ENCODE assay signal across 23 cellular contexts in genomic region chr20:25355866-25356265, GRCh38. TPM values are rescaled to one million over a fixed set of nuclear protein-coding genes. Genes with fewer than 3 reads are reported as not detected.
DNase-seq lines count a peak whose midpoint lies in the region; ATAC-seq, FAIRE-seq and TF ChIP-seq lines count a peak whose summit lies in the region.
"Had no signal": no experiment of that assay in that cellular context is flagged by ENCODE, and none has a peak within 500 bp of the region (broad histone marks: within the 10 kb centered on the region; RNA-seq: fewer than 3 reads in every experiment).

No MANE protein-coding gene starts in this region.

- H3K27ac ChIP-seq in angular gyrus (ENCODE audit: low read depth, low read length): peak overlapping the region; percentile 79
- H3K27ac ChIP-seq: SJCRH30 had no signal

- peaks cover 24% of the 10 kb centered on the region for H3K4me1 Mint-ChIP-seq in CD14-positive monocyte
- peaks cover 41% of the 10 kb centered on the region for H3K4me1 Mint-ChIP-seq in glutamatergic neuron (ENCODE audit: low read depth, unreplicated experiment)
- H3K4me1 Mint-ChIP-seq in stimulated activated memory B cell treated with anti-CD40 and anti-IgM and Interleukin-4, amounts not matched to agents 10 μg/mL and 1 μg/mL and 100 μg/mL, for 72 hours: peaks cover 45% of the 10 kb centered on the region

- TF ChIP-seq CTCF in CD14-positive monocyte (IDR thresholded peaks at IDR 0.05) (no peak), glutamatergic neuron (IDR thresholded peaks at IDR 0.05; ENCODE audit: partially characterized antibody, unreplicated experiment) (no peak)

- ATAC-seq in stimulated activated memory B cell treated with anti-CD40 and anti-IgM and Interleukin-4, amounts not matched to agents 10 μg/mL and 1 μg/mL and 100 μg/mL, for 72 hours: no peak
- ATAC-seq in GM21526 (IDR thresholded peaks at IDR 0.05; ENCODE audit: low FRiP score, unreplicated experiment): no peak

- H3K4me3 Mint-ChIP-seq in CD14-positive monocyte: no peak overlapping the region
- peak overlapping the region; percentile 59 for H3K4me3 Mint-ChIP-seq in glutamatergic neuron (ENCODE audit: unreplicated experiment)
- H3K4me3 Mint-ChIP-seq in stimulated activated memory B cell treated with anti-CD40 and anti-IgM and Interleukin-4, amounts not matched to agents 10 μg/mL and 1 μg/mL and 100 μg/mL, for 72 hours: no peak overlapping the region
- H3K4me3 Mint-ChIP-seq: activated naive CD8-positive, alpha-beta T cell; activated T-cell treated with anti-CD3 and anti-CD28 coated beads, Interleukin-2, amount 50 U/mL, for 24 hours; CD4-positive, alpha-beta memory T cell; endodermal cell had no signal

- H3K36me3 Mint-ChIP-seq in CD14-positive monocyte (peaks cover 4 to 5% of the 10 kb centered on the region in 2 donors), glutamatergic neuron (ENCODE audit: unreplicated experiment) (no peaks in the 10 kb centered on the region)
- no peaks in the 10 kb centered on the region for H3K36me3 Mint-ChIP-seq in stimulated activated memory B cell treated with anti-CD40 and anti-IgM and Interleukin-4, amounts not matched to agents 10 μg/mL and 1 μg/mL and 100 μg/mL, for 72 hours

- H3K27me3 Mint-ChIP-seq in CD14-positive monocyte (ENCODE audit: low read depth in 3 of 3) (no peaks in the 10 kb centered on the region), glutamatergic neuron (ENCODE audit: unreplicated experiment) (peaks cover 13% of the 10 kb centered on the region)
- H3K27me3 Mint-ChIP-seq in stimulated activated memory B cell treated with anti-CD40 and anti-IgM and Interleukin-4, amounts not matched to agents 10 μg/mL and 1 μg/mL and 100 μg/mL, for 72 hours: no peaks in the 10 kb centered on the region
- H3K27me3 Mint-ChIP-seq: activated naive CD8-positive, alpha-beta T cell; activated T-cell treated with anti-CD3 and anti-CD28 coated beads, Interleukin-2, amount 50 U/mL, for 24 hours; CD4-positive, alpha-beta memory T cell had no signal

- FAIRE-seq in GM19239 (lab: Jason Lieb, UNC): no peak
- FAIRE-seq: A549, GM18507, kidney had no signal

- intact Hi-C loops in CD14-positive monocyte (cut with micrococcal nuclease): no loop called here

- DNase-seq in CD14-positive monocyte (ENCODE audit: low spot score): no peak
- no peak for DNase-seq in glutamatergic neuron
- no peak for DNase-seq in DMS153 (lab: John Stamatoyannopoulos, UW)
- no peak for DNase-seq in GM19239 (ENCODE audit: insufficient read length, low spot score)
- DNase-seq in NCI-H1105 treated with DMSO at 0.1 percent for 48 hours (lab: John Stamatoyannopoulos, UW): no peak
- DNase-seq: activated effector memory CD4-positive, alpha-beta T cell treated with anti-CD3 and anti-CD28 coated beads, Interleukin-2, amount 50 U/mL, for 16 hours; activated T-cell treated with anti-CD3 and anti-CD28 coated beads, Interleukin-2, amount 50 U/mL, for 24 hours; CD4-positive, alpha-beta memory T cell; cortex of kidney; head of caudate nucleus; kidney; NCI-H1930; SJCRH30; stimulated activated CD4-positive, alpha-beta T cell treated with anti-CD3 and anti-CD28 coated beads, Interleukin-4, amount 100 ng/mL, for 4 hours; SW 1271; T-helper 9 cell had no signal

- H3K9me3 Mint-ChIP-seq in CD14-positive monocyte (peaks cover 0 to 12% (median 3%) of the 10 kb centered on the region in 7 donors), glutamatergic neuron (ENCODE audit: unreplicated experiment) (peaks cover 14% of the 10 kb centered on the region)
- H3K9me3 Mint-ChIP-seq in stimulated activated memory B cell treated with anti-CD40 and anti-IgM and Interleukin-4, amounts not matched to agents 10 μg/mL and 1 μg/mL and 100 μg/mL, for 72 hours: peaks cover 4% of the 10 kb centered on the region
- H3K9me3 Mint-ChIP-seq: activated T-cell treated with anti-CD3 and anti-CD28 coated beads, Interleukin-2, amount 50 U/mL, for 24 hours; endodermal cell had no signal

- H3K27ac Mint-ChIP-seq in CD14-positive monocyte (peak overlapping the region in 5 of 7 donors; percentile 18 to 77 (median 70)), glutamatergic neuron (ENCODE audit: unreplicated experiment) (peak overlapping the region; percentile 86)
- peak overlapping the region; percentile 35 for H3K27ac Mint-ChIP-seq in stimulated activated memory B cell treated with anti-CD40 and anti-IgM and Interleukin-4, amounts not matched to agents 10 μg/mL and 1 μg/mL and 100 μg/mL, for 72 hours
- H3K27ac Mint-ChIP-seq: activated naive CD8-positive, alpha-beta T cell; activated T-cell treated with anti-CD3 and anti-CD28 coated beads, Interleukin-2, amount 50 U/mL, for 24 hours; CD4-positive, alpha-beta memory T cell had no signal

RNA-seq across cellular contexts. Expression of gene ABHD12, which starts 34.8 kb away (rescaled TPM):
- polyA plus RNA-seq in CD14-positive monocyte: 10 to 100 TPM; 32.1 to 34.5 TPM
- total RNA-seq in glutamatergic neuron (ENCODE audit: unreplicated experiment): 101 TPM

RNA-seq across cellular contexts. Expression of gene GINS1, which starts 51.6 kb away (rescaled TPM):
- under 1 TPM; 0.28 to 0.48 TPM for polyA plus RNA-seq in CD14-positive monocyte
- 5.3 TPM for total RNA-seq in glutamatergic neuron (ENCODE audit: unreplicated experiment)

Comparison
In these comparisons a context has a peak if more than half of its experiments do, and no peak if none do; other contexts are left out.
1. H3K27ac Mint-ChIP-seq: peak in every context shown above with its lines; median percentile 86 in glutamatergic neuron; 70 in CD14-positive monocyte; 35 in stimulated activated memory B cell treated with anti-CD40 and anti-IgM and Interleukin-4, amounts not matched to agents 10 μg/mL and 1 μg/mL and 100 μg/mL, for 72 hours.